1 cellular context compared by ENCODE assay signal in the genomic region with DNA sequence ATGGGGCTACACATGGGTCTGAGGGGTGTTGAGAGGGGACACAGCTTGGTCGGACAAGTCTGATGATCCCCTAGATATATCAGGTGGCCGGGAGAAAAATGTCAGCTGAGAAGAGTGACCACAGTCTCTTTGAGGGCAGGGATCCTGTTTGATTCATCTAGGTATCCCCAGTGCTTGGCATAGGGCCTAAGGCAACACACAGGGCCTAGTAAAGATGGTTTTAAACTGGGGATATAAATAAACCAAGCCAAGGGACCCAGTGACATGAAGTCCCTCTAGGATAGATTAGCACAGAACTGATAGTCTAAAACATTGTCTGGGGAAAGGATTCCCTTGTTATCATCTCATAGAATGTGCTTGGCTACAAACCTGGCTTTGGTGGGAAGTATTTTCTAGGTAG.
TF ChIP-seq lines count a peak whose summit lies in the region.

No MANE protein-coding gene starts in this region.

TF ChIP-seq in H1, 55 proteins besides CTCF, POLR2A, EP300 and RAD21:
- TF ChIP-seq ASH2L (IDR thresholded peaks at IDR 0.05; ENCODE audit: low read length) (no peak), HDAC6 (IDR thresholded peaks at IDR 0.05; ENCODE audit: low read depth, low read length) (no peak), BCL11A (IDR thresholded peaks at IDR 0.05; ENCODE audit: low read depth in 2 of 2, low read length in 2 of 2) (no peak), SUZ12 (IDR thresholded peaks at IDR 0.05; ENCODE audit: low read length) (no peak), SIX5 (IDR thresholded peaks at IDR 0.05; ENCODE audit: low read depth, low read length) (no peak)
TF ChIP-seq in H1: peak in this region for 0.
